Comparison of ENCODE assay signal across 1 cellular context in genomic region chr4:185654965-185655554, GRCh38.
TF ChIP-seq lines count a peak whose summit lies in the region.

No MANE protein-coding gene starts in this region.

TF ChIP-seq in liver, 16 proteins besides CTCF, POLR2A, EP300 and RAD21 (continued from another document):
- TF ChIP-seq, protein P1, sequence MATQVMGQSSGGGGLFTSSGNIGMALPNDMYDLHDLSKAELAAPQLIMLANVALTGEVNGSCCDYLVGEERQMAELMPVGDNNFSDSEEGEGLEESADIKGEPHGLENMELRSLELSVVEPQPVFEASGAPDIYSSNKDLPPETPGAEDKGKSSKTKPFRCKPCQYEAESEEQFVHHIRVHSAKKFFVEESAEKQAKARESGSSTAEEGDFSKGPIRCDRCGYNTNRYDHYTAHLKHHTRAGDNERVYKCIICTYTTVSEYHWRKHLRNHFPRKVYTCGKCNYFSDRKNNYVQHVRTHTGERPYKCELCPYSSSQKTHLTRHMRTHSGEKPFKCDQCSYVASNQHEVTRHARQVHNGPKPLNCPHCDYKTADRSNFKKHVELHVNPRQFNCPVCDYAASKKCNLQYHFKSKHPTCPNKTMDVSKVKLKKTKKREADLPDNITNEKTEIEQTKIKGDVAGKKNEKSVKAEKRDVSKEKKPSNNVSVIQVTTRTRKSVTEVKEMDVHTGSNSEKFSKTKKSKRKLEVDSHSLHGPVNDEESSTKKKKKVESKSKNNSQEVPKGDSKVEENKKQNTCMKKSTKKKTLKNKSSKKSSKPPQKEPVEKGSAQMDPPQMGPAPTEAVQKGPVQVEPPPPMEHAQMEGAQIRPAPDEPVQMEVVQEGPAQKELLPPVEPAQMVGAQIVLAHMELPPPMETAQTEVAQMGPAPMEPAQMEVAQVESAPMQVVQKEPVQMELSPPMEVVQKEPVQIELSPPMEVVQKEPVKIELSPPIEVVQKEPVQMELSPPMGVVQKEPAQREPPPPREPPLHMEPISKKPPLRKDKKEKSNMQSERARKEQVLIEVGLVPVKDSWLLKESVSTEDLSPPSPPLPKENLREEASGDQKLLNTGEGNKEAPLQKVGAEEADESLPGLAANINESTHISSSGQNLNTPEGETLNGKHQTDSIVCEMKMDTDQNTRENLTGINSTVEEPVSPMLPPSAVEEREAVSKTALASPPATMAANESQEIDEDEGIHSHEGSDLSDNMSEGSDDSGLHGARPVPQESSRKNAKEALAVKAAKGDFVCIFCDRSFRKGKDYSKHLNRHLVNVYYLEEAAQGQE (IDR thresholded peaks at IDR 0.05) = no peak
